ENCODE assay signal across 8 cellular contexts in the genomic region with DNA sequence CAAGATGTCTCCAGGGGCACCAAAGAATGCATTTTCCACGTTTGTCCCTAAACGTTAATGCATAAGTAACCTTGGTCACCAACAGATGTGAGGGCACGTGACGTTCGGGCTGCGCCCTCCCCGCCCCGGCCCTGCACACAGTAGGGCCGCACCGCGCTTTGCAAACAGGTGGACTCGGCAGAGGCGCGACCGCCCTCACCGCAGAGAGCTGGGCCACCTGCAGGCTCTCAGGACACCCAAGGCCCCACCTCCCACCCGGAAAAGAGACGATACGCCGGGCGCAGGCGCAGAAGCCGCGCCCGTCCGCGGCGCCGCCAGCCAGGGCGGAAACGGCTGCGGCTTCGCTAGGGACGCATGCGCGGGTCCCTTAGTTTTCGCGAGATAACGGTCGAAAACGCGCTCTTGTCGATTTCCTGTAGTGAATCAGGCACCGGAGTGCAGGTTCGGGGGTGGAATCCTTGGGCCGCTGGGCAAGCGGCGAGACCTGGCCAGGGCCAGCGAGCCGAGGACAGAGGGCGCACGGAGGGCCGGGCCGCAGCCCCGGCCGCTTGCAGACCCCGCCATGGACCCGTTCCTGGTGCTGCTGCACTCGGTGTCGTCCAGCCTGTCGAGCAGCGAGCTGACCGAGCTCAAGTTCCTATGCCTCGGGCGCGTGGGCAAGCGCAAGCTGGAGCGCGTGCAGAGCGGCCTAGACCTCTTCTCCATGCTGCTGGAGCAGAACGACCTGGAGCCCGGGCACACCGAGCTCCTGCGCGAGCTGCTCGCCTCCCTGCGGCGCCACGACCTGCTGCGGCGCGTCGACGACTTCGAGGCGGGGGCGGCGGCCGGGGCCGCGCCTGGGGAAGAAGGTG. TPM values are rescaled to one million over a fixed set of nuclear protein-coding genes. Genes with fewer than 3 reads are reported as not detected.
A peak's percentile ranks its signal among the peaks of the same experiment; 100 is the strongest.
DNase-seq lines count a peak whose midpoint lies in the region; ATAC-seq and TF ChIP-seq lines count a peak whose summit lies in the region.

A gene with protein sequence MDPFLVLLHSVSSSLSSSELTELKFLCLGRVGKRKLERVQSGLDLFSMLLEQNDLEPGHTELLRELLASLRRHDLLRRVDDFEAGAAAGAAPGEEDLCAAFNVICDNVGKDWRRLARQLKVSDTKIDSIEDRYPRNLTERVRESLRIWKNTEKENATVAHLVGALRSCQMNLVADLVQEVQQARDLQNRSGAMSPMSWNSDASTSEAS (plus strand): TSS at position 399 of the 851 bp plus-strand sequence. CDS start 164 bp downstream, at position 563.

- H3K27me3 ChIP-seq in adipocyte (replicated peaks; ENCODE audit: control insufficient read depth, insufficient read depth, low read length) (no peaks in the 10 kb centered on the region), heart left ventricle (no peaks in the 10 kb centered on the region)

- peaks cover 31% of the 10 kb centered on the region for H3K4me1 ChIP-seq in adipocyte (ENCODE audit: control insufficient read depth, insufficient read depth, low read length)
- H3K4me1 ChIP-seq in heart left ventricle = peaks cover 10 to 43% (median 21%) of the 10 kb centered on the region in 12 donors

- TF ChIP-seq CTCF in GM10248 (IDR thresholded peaks at IDR 0.05; ENCODE audit: control extremely low read depth, extremely low read depth, low read depth, missing control alignments) = no peak
- TF ChIP-seq CTCF in heart left ventricle (IDR thresholded peaks at IDR 0.05) = peak in 1 of 12 donors; percentile 8
- TF ChIP-seq CTCF in type B pancreatic cell (conservative IDR thresholded peaks at IDR 0.05) = no peak

- peak within 1 kb of the TSS; percentile 96 for H3K4me3 Mint-ChIP-seq in type B pancreatic cell

- POLR2A ChIA-PET in GM10248 (lab: Yijun Ruan, JAX) = no interaction called here

- H3K9me3 ChIP-seq in adipocyte (ENCODE audit: control insufficient read depth, low read length) (no peaks in the 10 kb centered on the region), heart left ventricle (no peaks in the 10 kb centered on the region)

- intact Hi-C loops in heart left ventricle (cut with DNase I) = loop anchor here in 3 of 10 donors (2.0 to 5.0 kb wide), 2 partner anchors 68 to 69 kb away; partner anchors contain the start of gene PPFIA1 (in 3 of the 3)
- intact Hi-C loops in posterior cingulate gyrus (cut with DNase I) = loop anchor here (5.0 kb wide), 1 partner anchor 69 kb away; the partner anchor contains the start of gene PPFIA1

- peaks cover 25% of the 10 kb centered on the region for H3K36me3 ChIP-seq in adipocyte (ENCODE audit: control insufficient read depth, insufficient read depth, low read length, severe bottlenecking)
- H3K36me3 ChIP-seq in heart left ventricle = peaks cover 0 to 34% (median 21%) of the 10 kb centered on the region in 9 donors

- CTCF ChIA-PET in GM10248 (lab: Yijun Ruan, JAX) = interaction anchor here (1.4 to 1.6 kb wide), 2 partner anchors 284 to 292 kb away, joined by 3 to 5 read pairs; no protein-coding TSS in a partner anchor

- peaks cover 17% of the 10 kb centered on the region for H3K4me1 Mint-ChIP-seq in type B pancreatic cell (ENCODE audit: unreplicated experiment)

- peak; percentile 97 for DNase-seq in GM10248 (ENCODE audit: extremely low spot score)
- DNase-seq in NCI-H1105 (lab: John Stamatoyannopoulos, UW) = peak; percentile 95
- DNase-seq in T follicular helper cell (ENCODE audit: low read depth) = peak; percentile 86
- peak; percentile 98 for DNase-seq in adipocyte (ENCODE audit: low read depth)
- peak; percentile 89 to 94 (median 91) for DNase-seq in heart left ventricle
- peak; percentile 76 to 97 (median 85) for DNase-seq in posterior cingulate gyrus
- DNase-seq in type B pancreatic cell (ENCODE audit: extremely low spot score, unreplicated experiment) = peak; percentile 90

- 0% methylated on average over 2 to 91 of the region's 91 CpGs for WGBS in heart left ventricle, 4 donors

- H3K4me3 ChIP-seq in adipocyte (ENCODE audit: low read length) (peak within 1 kb of the TSS; percentile 98), heart left ventricle (peak within 1 kb of the TSS; percentile 67 to 100 (median 85))

- H3K27ac Mint-ChIP-seq in type B pancreatic cell = peak within 1 kb of the TSS; percentile 94

- peaks cover 9% of the 10 kb centered on the region for H3K36me3 Mint-ChIP-seq in type B pancreatic cell

- peaks cover 3% of the 10 kb centered on the region for H3K27me3 Mint-ChIP-seq in type B pancreatic cell

- ATAC-seq in HG02571 (IDR thresholded peaks at IDR 0.05; ENCODE audit: unreplicated experiment) (peak; percentile 66), heart left ventricle (peak; percentile 59 to 89 (median 84))

- peak within 1 kb of the TSS; percentile 51 to 98 (median 92) for H3K27ac ChIP-seq in heart left ventricle

- TF ChIP-seq POLR2A in heart left ventricle (IDR thresholded peaks at IDR 0.05) = peak in 1 of 2 donors; percentile 69

- peak within 1 kb of the TSS; percentile 100 for H3K9ac ChIP-seq in adipocyte (ENCODE audit: low read length)

- no peaks in the 10 kb centered on the region for H3K9me3 Mint-ChIP-seq in type B pancreatic cell

RNA-seq across cellular contexts. Expression of the gene that starts here (rescaled TPM):
- total RNA-seq in heart left ventricle (10 to 100 TPM in 6 of 9 donors, 1 to 10 TPM in 3; 8.9 to 24.4 (median 10.2) TPM), type B pancreatic cell (ENCODE audit: low replicate concordance) (24.0 TPM in 2 replicates)
- 10 to 100 TPM in 1 of 2 donors, 1 to 10 TPM in 1; 8.5 to 18.7 TPM for polyA plus RNA-seq in heart left ventricle

Comparison
In these comparisons a context has a peak if more than half of its experiments do, and no peak if none do; other contexts are left out.
1. Peak in every context shown above with its lines: DNase-seq, ATAC-seq, H3K4me3 ChIP-seq and H3K27ac ChIP-seq.